ENCODE assay signal across 1 cellular context in genomic region chr15:96947296-96947695, GRCh38.
TF ChIP-seq lines count a peak whose summit lies in the region.

No MANE protein-coding gene starts in this region.

TF ChIP-seq in H1, 55 proteins besides CTCF, POLR2A, EP300 and RAD21:
- TF ChIP-seq CEBPB (IDR thresholded peaks at IDR 0.05; ENCODE audit: low read depth, low read length), result no peak
- TF ChIP-seq RBBP5 (IDR thresholded peaks at IDR 0.05; ENCODE audit: borderline replicate concordance, low read depth, low read length), result no peak
- no peak for TF ChIP-seq HDAC6 (IDR thresholded peaks at IDR 0.05; ENCODE audit: low read depth, low read length)
- no peak for TF ChIP-seq GABPA (IDR thresholded peaks at IDR 0.05; ENCODE audit: borderline replicate concordance, insufficient read depth, low read length)
- no peak for TF ChIP-seq USF2 (IDR thresholded peaks at IDR 0.05; ENCODE audit: low read length)
- no peak for TF ChIP-seq CTBP2 (IDR thresholded peaks at IDR 0.05; ENCODE audit: borderline replicate concordance, insufficient read depth, insufficient read length, low read length)
- TF ChIP-seq NANOG (IDR thresholded peaks at IDR 0.05; ENCODE audit: insufficient read depth, low read depth, low read length, poor library complexity, severe bottlenecking), result no peak
- TF ChIP-seq TEAD4 (IDR thresholded peaks at IDR 0.05; ENCODE audit: low read depth, low read length), result no peak
- TF ChIP-seq SIRT6 (IDR thresholded peaks at IDR 0.05; ENCODE audit: low read length), result no peak
- TF ChIP-seq SUZ12 (IDR thresholded peaks at IDR 0.05; ENCODE audit: low read length), result no peak
TF ChIP-seq in H1: peak in this region for 0.
